1 cellular context compared by ENCODE assay signal in genomic region chr1:180141381-180141934, GRCh38.
TF ChIP-seq lines count a peak whose summit lies in the region.

No MANE protein-coding gene starts in this region.

TF ChIP-seq in K562, 482 proteins besides CTCF, POLR2A, EP300 and RAD21 (continued from another document):
- TF ChIP-seq CEBPZ (IDR thresholded peaks at IDR 0.05; ENCODE audit: borderline replicate concordance, low read depth, low read length) (no peak), PCBP1 (IDR thresholded peaks at IDR 0.05; ENCODE audit: low read depth, low read length, poor library complexity, severe bottlenecking) (no peak)
